8 cellular contexts compared by ENCODE assay signal in genomic region chr2:87595017-87595416, GRCh38.
DNase-seq lines count a peak whose midpoint lies in the region; ATAC-seq, FAIRE-seq and TF ChIP-seq lines count a peak whose summit lies in the region.
"Not testable (repeated sequence)": the region's sequence is repeated elsewhere in the genome, so short reads cannot be mapped to it uniquely, and the experiment has no call there.

No MANE protein-coding gene starts in this region.

- H4K5ac ChIP-seq in IMR-90 (ENCODE audit: low read depth, low read length): not testable (repeated sequence)

- not testable (repeated sequence) for TF ChIP-seq POLR2A in IMR-90 (IDR thresholded peaks at IDR 0.05; ENCODE audit: low read depth, low read length); K562 (conservative IDR thresholded peaks at IDR 0.05)

- in situ Hi-C loops in IMR-90 (cut with MboI; ENCODE audit: low sequenced_read_pairs); K562 (cut with MboI): not testable (repeated sequence)

- not testable (repeated sequence) for H3K23ac ChIP-seq in IMR-90 (ENCODE audit: low read depth, low read length)

- H3K9me3 Mint-ChIP-seq in mesothelial cell of epicardium: not testable (repeated sequence)

- H3K14ac ChIP-seq in IMR-90 (replicated peaks; ENCODE audit: low read depth, low read length): not testable (repeated sequence)

- H3K18ac ChIP-seq in IMR-90 (ENCODE audit: low read depth, low read length): not testable (repeated sequence)

- not testable (repeated sequence) for H2BK15ac ChIP-seq in IMR-90 (ENCODE audit: low read depth, low read length)

- H3K79me2 ChIP-seq in K562 (ENCODE audit: control insufficient read depth, insufficient read depth, low read length): not testable (repeated sequence)

- not testable (repeated sequence) for TF ChIP-seq RAD21 in IMR-90 (IDR thresholded peaks at IDR 0.05; ENCODE audit: low read length); K562 (CRISPR knock-in tag; conservative IDR thresholded peaks at IDR 0.05 in 1 of 2, IDR thresholded peaks at IDR 0.05 in 1 of 2)

- H3K36me3 ChIP-seq in IMR-90 (ENCODE audit: control insufficient read depth, insufficient read depth, low read length); K562 (ENCODE audit: control insufficient read depth, insufficient read depth, low read length); tibial artery: not testable (repeated sequence)

- not testable (repeated sequence) for H2BK20ac ChIP-seq in IMR-90 (ENCODE audit: low read depth, low read length)

- not testable (repeated sequence) for FAIRE-seq in K562 (lab: Jason Lieb, UNC)

- not testable (repeated sequence) for H3K9me3 ChIP-seq in IMR-90 (ENCODE audit: control insufficient read depth, insufficient read depth, low read length); K562 (replicated peaks; ENCODE audit: control insufficient read depth, insufficient read depth, low read depth, low read length); right cardiac atrium (ENCODE audit: control insufficient read depth, low read length); tibial artery

- H2AFZ ChIP-seq in IMR-90 (replicated peaks; ENCODE audit: low read length, poor library complexity); K562 (ENCODE audit: low read depth, low read length): not testable (repeated sequence)

- TF ChIP-seq EP300 in K562 (IDR thresholded peaks at IDR 0.05; ENCODE audit: low read length): not testable (repeated sequence)

- no CpG with 5 or more reads among the region's 6 CpGs for WGBS in IMR-90 (ENCODE audit: extremely low coverage in 2 of 2, insufficient read length in 1 of 2), 2 experiments
- WGBS in K562 (ENCODE audit: insufficient coverage, low coverage, missing lambda C conversion rate): 75% methylated on average over 1 of the region's 6 CpGs
- 32% methylated on average over 6 of the region's 6 CpGs for WGBS in right cardiac atrium

- not testable (repeated sequence) for H2AK5ac ChIP-seq in IMR-90 (ENCODE audit: low read depth, low read length)

- H3K4me1 ChIP-seq in IMR-90 (ENCODE audit: control insufficient read depth, insufficient read depth, low read length); K562 (replicated peaks in 1 of 2; ENCODE audit: control insufficient read depth in 2 of 2, insufficient read depth in 2 of 2, low read length in 2 of 2); right cardiac atrium (ENCODE audit: control insufficient read depth, insufficient read depth, low read length): not testable (repeated sequence)
- H3K4me1 ChIP-seq in tibial artery: peaks cover 0 to 12% (median 7%) of the 10 kb centered on the region in 4 donors

- H3K4me3 Mint-ChIP-seq in mesothelial cell of epicardium: not testable (repeated sequence)

- ATAC-seq in IMR-90 (ENCODE audit: low read depth) (peak; percentile 18; the same call in 1 of the 2 replicates), K562 (peak; percentile 19; the same call in 2 of the 3 replicates), Right ventricle myocardium superior (ENCODE audit: poor library complexity) (peak; percentile 90), right cardiac atrium (peak; percentile 70 to 77), sciatic nerve (peak; percentile 47)

- BruUV-seq in IMR-90 (replicated peaks; lab: Mats Ljungman, UMichigan); K562 (replicated peaks; lab: Mats Ljungman, UMichigan): not testable (repeated sequence)

- not testable (repeated sequence) for H4K20me1 ChIP-seq in IMR-90 (ENCODE audit: insufficient read depth, low read length); K562 (replicated peaks; ENCODE audit: control insufficient read depth, insufficient read depth, low read length)

- H4K91ac ChIP-seq in IMR-90 (ENCODE audit: insufficient read depth, low read depth, low read length): not testable (repeated sequence)

- intact Hi-C loops in IMR-90 (cut with micrococcal nuclease); K562 (cut with micrococcal nuclease); Right ventricle myocardium superior (cut with DNase I); right cardiac atrium (cut with DNase I); sciatic nerve (cut with DNase I); tibial artery (cut with DNase I; ENCODE audit: low total_unique reads): not testable (repeated sequence)

- not testable (repeated sequence) for H3K9ac ChIP-seq in IMR-90 (ENCODE audit: low read depth, low read length); K562 (ENCODE audit: insufficient read depth in 1 of 2, low read depth in 2 of 2, low read length in 2 of 2)

- POLR2A ChIA-PET in IMR-90 (lab: Charles Lee; ENCODE audit: unreplicated experiment); K562 (lab: Yijun Ruan, JAX): not testable (repeated sequence)

- not testable (repeated sequence) for H3K9me1 ChIP-seq in IMR-90 (ENCODE audit: insufficient read depth, low read length); K562 (ENCODE audit: control insufficient read depth, insufficient read depth, low read length)

- H3K4me3 ChIP-seq in IMR-90 (ENCODE audit: insufficient read depth, low read depth, low read length); K562; right cardiac atrium (ENCODE audit: low read length); tibial artery: not testable (repeated sequence)

- not testable (repeated sequence) for H2AK9ac ChIP-seq in IMR-90 (replicated peaks; ENCODE audit: low read depth, low read length, poor library complexity)

- CTCF ChIA-PET in IMR-90 (lab: Yijun Ruan, JAX); K562 (lab: Yijun Ruan, JAX; ENCODE audit: low intra/inter-chr PET ratio): not testable (repeated sequence)

- not testable (repeated sequence) for H2BK5ac ChIP-seq in IMR-90 (ENCODE audit: low read depth, low read length, poor library complexity, severe bottlenecking)

- H3K27ac Mint-ChIP-seq in mesothelial cell of epicardium: peak overlapping the region; percentile 75

- DNase-seq in IMR-90; mesothelial cell of epicardium (ENCODE audit: low spot score in 2 of 2, unreplicated experiment in 2 of 2): not testable (repeated sequence)
- DNase-seq in RPMI8226: peak; percentile 26
- DNase-seq in K562 (ENCODE audit: extremely low read depth in 1 of 4, low spot score in 3 of 4): peak in 1 of 4 experiments; percentile 0
- peak; percentile 65 for DNase-seq in Right ventricle myocardium superior
- peak; percentile 9 to 76 (median 74) for DNase-seq in right cardiac atrium
- peak; percentile 54 for DNase-seq in sciatic nerve (ENCODE audit: low spot score)
- DNase-seq in tibial artery: peak in 1 of 2 donors; percentile 83

- H2BK120ac ChIP-seq in IMR-90 (ENCODE audit: low read depth, low read length): not testable (repeated sequence)

- dilution Hi-C loops in IMR-90 (cut with HindIII; ENCODE audit: low sequenced_read_pairs, unreplicated experiment): not testable (repeated sequence)

- H3K36me3 Mint-ChIP-seq in mesothelial cell of epicardium: not testable (repeated sequence)

- not testable (repeated sequence) for H3K79me1 ChIP-seq in IMR-90 (ENCODE audit: low read depth in 1 of 2, low read length in 2 of 2)

- H3K4ac ChIP-seq in IMR-90 (ENCODE audit: low read depth, low read length): not testable (repeated sequence)

- H3K56ac ChIP-seq in IMR-90 (ENCODE audit: extremely low read depth, insufficient read depth, low read length): not testable (repeated sequence)

- peaks cover 11% of the 10 kb centered on the region for H3K4me1 Mint-ChIP-seq in mesothelial cell of epicardium

- not testable (repeated sequence) for H3K4me2 ChIP-seq in IMR-90 (ENCODE audit: low read depth, low read length); K562 (ENCODE audit: insufficient read depth, low read length)

- not testable (repeated sequence) for H3K27ac ChIP-seq in IMR-90 (ENCODE audit: insufficient read depth, low read length); K562 (ENCODE audit: extremely low read depth, low read depth, low read length)
- H3K27ac ChIP-seq in right cardiac atrium (ENCODE audit: low read length) (peak overlapping the region; percentile 85), tibial artery (peak overlapping the region; percentile 67 to 71)

- H3K27me3 Mint-ChIP-seq in mesothelial cell of epicardium (ENCODE audit: low read depth): not testable (repeated sequence)

- not testable (repeated sequence) for H4K8ac ChIP-seq in IMR-90 (ENCODE audit: low read depth in 2 of 2, low read length in 2 of 2)

- TF ChIP-seq CTCF in IMR-90 (conservative IDR thresholded peaks at IDR 0.05; ENCODE audit: low read depth, low read length); K562 (IDR thresholded peaks at IDR 0.05 in 2 of 3, conservative IDR thresholded peaks at IDR 0.05 in 1 of 3; ENCODE audit: insufficient read depth in 2 of 3, low read depth in 1 of 3, low read length in 3 of 3); mesothelial cell of epicardium (IDR thresholded peaks at IDR 0.05; ENCODE audit: unreplicated experiment); tibial artery (IDR thresholded peaks at IDR 0.05): not testable (repeated sequence)

- not testable (repeated sequence) for H3K27me3 ChIP-seq in IMR-90 (ENCODE audit: control insufficient read depth, insufficient read depth, low read length); K562 (ENCODE audit: control insufficient read depth in 2 of 2, insufficient read depth in 2 of 2, low read length in 2 of 2); right cardiac atrium (ENCODE audit: control insufficient read depth, insufficient read depth); tibial artery

Comparison
In these comparisons a context has a peak if more than half of its experiments do, and no peak if none do; other contexts are left out.
1. ATAC-seq: peak in every context shown above with its lines; median percentile 90 in Right ventricle myocardium superior; 74 in right cardiac atrium; 47 in sciatic nerve; 19 in K562; 18 in IMR-90.